In the genomic region with DNA sequence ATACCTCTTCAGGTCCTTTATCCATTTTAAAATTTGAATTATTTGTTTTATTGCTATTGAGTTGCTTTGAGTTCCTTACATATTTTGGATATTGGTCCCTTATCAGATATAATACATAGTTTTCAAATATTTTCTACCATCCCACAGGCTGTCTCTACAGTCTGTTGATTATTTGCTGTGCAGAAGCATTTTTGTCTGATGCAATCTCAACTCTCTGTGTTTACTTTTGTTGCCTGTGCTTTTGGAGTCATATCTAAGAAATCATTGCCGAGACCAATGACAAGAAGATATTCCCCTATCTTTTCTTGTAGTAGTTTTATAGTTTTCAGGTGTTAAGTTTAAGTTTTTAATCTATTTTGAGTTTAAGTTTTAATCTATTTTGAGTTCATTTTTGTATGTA, we compare ENCODE assay signal across 18 cellular contexts. TPM values are rescaled to one million over a fixed set of nuclear protein-coding genes. Genes with fewer than 3 reads are reported as not detected.
A peak's percentile ranks its signal among the peaks of the same experiment; 100 is the strongest.
DNase-seq lines count a peak whose midpoint lies in the region; ATAC-seq, FAIRE-seq and TF ChIP-seq lines count a peak whose summit lies in the region.
"Had no signal": no experiment of that assay in that cellular context is flagged by ENCODE, and none has a peak within 500 bp of the region (broad histone marks: within the 10 kb centered on the region; RNA-seq: fewer than 3 reads in every experiment).

No MANE protein-coding gene starts in this region.

- no peaks in the 10 kb centered on the region for H3K79me1 ChIP-seq in mesenchymal stem cell (replicated peaks; ENCODE audit: low read length, poor library complexity, severe bottlenecking)

- no peak overlapping the region for H3K14ac ChIP-seq in mesenchymal stem cell (ENCODE audit: low read length in 2 of 2)

- no peaks in the 10 kb centered on the region for H3K27me3 Mint-ChIP-seq in stimulated activated memory B cell treated with anti-CD40 and anti-IgM and Interleukin-4, amounts not matched to agents 10 μg/mL and 1 μg/mL and 100 μg/mL, for 72 hours

- H2BK15ac ChIP-seq in mesenchymal stem cell (ENCODE audit: low read depth, poor library complexity, severe bottlenecking): no peak overlapping the region

- no TSS peak for BruUV-seq in HepG2 (replicated peaks; lab: Mats Ljungman, UMichigan)

- no peak overlapping the region for H3K9ac ChIP-seq in adipocyte (ENCODE audit: low read length)
- H3K9ac ChIP-seq in HepG2 (ENCODE audit: insufficient read depth, low read depth, low read length): no peak overlapping the region
- no peak overlapping the region for H3K9ac ChIP-seq in mesenchymal stem cell (ENCODE audit: low read length)

- H3K9me3 ChIP-seq in adipocyte (ENCODE audit: control insufficient read depth, low read length): peaks cover 19% of the 10 kb centered on the region
- peaks cover 20% of the 10 kb centered on the region; the same call in 1 of the 2 replicates for H3K9me3 ChIP-seq in HepG2 (ENCODE audit: low read length)
- H3K9me3 ChIP-seq in mesenchymal stem cell (ENCODE audit: control insufficient read depth, low read length): peaks cover 7% of the 10 kb centered on the region

- H3K4ac ChIP-seq in mesenchymal stem cell (ENCODE audit: low read depth in 1 of 2, low read length in 2 of 2): no peak overlapping the region

- no peak overlapping the region for H3K4me2 ChIP-seq in HepG2 (ENCODE audit: low read depth, low read length)
- no peak overlapping the region for H3K4me2 ChIP-seq in mesenchymal stem cell (ENCODE audit: low read length, poor library complexity, severe bottlenecking)
- H3K4me2 ChIP-seq: GM23338 had no signal

- no peak overlapping the region for H3K23ac ChIP-seq in mesenchymal stem cell (ENCODE audit: low read length in 2 of 2)

- H2BK120ac ChIP-seq in mesenchymal stem cell (ENCODE audit: low read depth, low read length): peak overlapping the region; percentile 71

- H3K4me1 ChIP-seq in adipocyte (ENCODE audit: control insufficient read depth, insufficient read depth, low read length) (peaks cover 9% of the 10 kb centered on the region), HepG2 (ENCODE audit: insufficient read depth, low read length) (0 out of 2 replicates have a peak, but pooled peaks cover under 1% of the 10 kb centered on the region), mesenchymal stem cell (ENCODE audit: control insufficient read depth, insufficient read depth, low read depth, low read length) (no peaks in the 10 kb centered on the region)

- intact Hi-C loops in HepG2 (cut with micrococcal nuclease; ENCODE audit: unreplicated experiment): no loop called here

- no peak overlapping the region for H2AFZ ChIP-seq in HepG2 (ENCODE audit: low read length)
- no peak overlapping the region for H2AFZ ChIP-seq in mesenchymal stem cell (ENCODE audit: low read depth, low read length)
- H2AFZ ChIP-seq: GM23338 had no signal

- POLR2A ChIA-PET in HepG2 (lab: Yijun Ruan, JAX): no interaction called here

- TF ChIP-seq EP300 in HepG2 (IDR thresholded peaks at IDR 0.05; ENCODE audit: low read depth in 2 of 2, low read length in 2 of 2): no peak
- no peak for TF ChIP-seq EP300 in HepG2 (CRISPR knock-in tag; IDR thresholded peaks at IDR 0.05; ENCODE audit: borderline replicate concordance)

- no peaks in the 10 kb centered on the region for H3K4me1 Mint-ChIP-seq in stimulated activated memory B cell treated with anti-CD40 and anti-IgM and Interleukin-4, amounts not matched to agents 10 μg/mL and 1 μg/mL and 100 μg/mL, for 72 hours
- H3K4me1 Mint-ChIP-seq: GM23338, H9 had no signal

- H3K27me3 ChIP-seq in adipocyte (replicated peaks; ENCODE audit: control insufficient read depth, insufficient read depth, low read length) (no peaks in the 10 kb centered on the region), HepG2 (ENCODE audit: control insufficient read depth in 1 of 2, insufficient read depth in 2 of 2, low read length in 2 of 2) (no peaks in the 10 kb centered on the region), mesenchymal stem cell (ENCODE audit: control insufficient read depth in 1 of 2, insufficient read depth in 1 of 2, low read length in 2 of 2) (no peaks in the 10 kb centered on the region)

- H4K20me1 ChIP-seq in HepG2 (ENCODE audit: insufficient read depth, low read length): no peaks in the 10 kb centered on the region

- no peak overlapping the region for H2BK5ac ChIP-seq in mesenchymal stem cell (ENCODE audit: low read depth, low read length, poor library complexity, severe bottlenecking)

- no peak overlapping the region for H4K91ac ChIP-seq in mesenchymal stem cell (ENCODE audit: low read length)

- no peak overlapping the region for H2BK12ac ChIP-seq in mesenchymal stem cell (ENCODE audit: low read length in 2 of 2)

- no peak overlapping the region for H2AK5ac ChIP-seq in mesenchymal stem cell (ENCODE audit: low read length, severe bottlenecking)

- no peak overlapping the region for H4K8ac ChIP-seq in mesenchymal stem cell (ENCODE audit: low read length)

- CTCF ChIA-PET in HepG2 (lab: Yijun Ruan, JAX; ENCODE audit: low intra/inter-chr PET ratio, low total read pairs): no interaction called here

- H3K36me3 Mint-ChIP-seq in stimulated activated memory B cell treated with anti-CD40 and anti-IgM and Interleukin-4, amounts not matched to agents 10 μg/mL and 1 μg/mL and 100 μg/mL, for 72 hours: peaks cover 12% of the 10 kb centered on the region

- in situ Hi-C loops in HepG2 (cut with HindIII; ENCODE audit: extremely low pct_ligation_motif_present, low pct_unique_long_range_greater_than_20kb): no loop called here

- peaks cover 12% of the 10 kb centered on the region for H3K9me3 Mint-ChIP-seq in stimulated activated memory B cell treated with anti-CD40 and anti-IgM and Interleukin-4, amounts not matched to agents 10 μg/mL and 1 μg/mL and 100 μg/mL, for 72 hours

- no peak for FAIRE-seq in HepG2 (lab: Jason Lieb, UNC)
- FAIRE-seq: GM12891, GM18507 had no signal

- no peak for TF ChIP-seq RAD21 in HepG2 (CRISPR knock-in tag; IDR thresholded peaks at IDR 0.05)

- no peak overlapping the region for H3K4me3 Mint-ChIP-seq in stimulated activated memory B cell treated with anti-CD40 and anti-IgM and Interleukin-4, amounts not matched to agents 10 μg/mL and 1 μg/mL and 100 μg/mL, for 72 hours
- H3K4me3 Mint-ChIP-seq: CD4-positive, alpha-beta memory T cell; GM23338; H9 had no signal

- H3K27ac ChIP-seq in HepG2 (ENCODE audit: extremely low read length, insufficient read depth, low read length) (no peak overlapping the region), mesenchymal stem cell (ENCODE audit: low read length, poor library complexity, severe bottlenecking) (no peak overlapping the region)

- no peaks in the 10 kb centered on the region for H3K79me2 ChIP-seq in HepG2 (ENCODE audit: insufficient read depth, low read length)

- no peak overlapping the region for H3K27ac Mint-ChIP-seq in stimulated activated memory B cell treated with anti-CD40 and anti-IgM and Interleukin-4, amounts not matched to agents 10 μg/mL and 1 μg/mL and 100 μg/mL, for 72 hours
- H3K27ac Mint-ChIP-seq: CD4-positive, alpha-beta memory T cell; GM23338; H9 had no signal

- 0% methylated on average over 1 of the region's 1 CpG for WGBS in HepG2 (ENCODE audit: low lambda C conversion rate)
- no CpG with 5 or more reads among the region's 1 CpG for WGBS in mesenchymal stem cell

- no peak for TF ChIP-seq CTCF in HepG2 (CRISPR knock-in tag; IDR thresholded peaks at IDR 0.05)

- no peak overlapping the region for H3K18ac ChIP-seq in mesenchymal stem cell (ENCODE audit: low read depth in 1 of 2, low read length in 2 of 2)

- H3K36me3 ChIP-seq in adipocyte (ENCODE audit: control insufficient read depth, insufficient read depth, low read length, severe bottlenecking) (no peaks in the 10 kb centered on the region), HepG2 (replicated peaks in 1 of 2; ENCODE audit: control insufficient read depth in 1 of 2, insufficient read depth in 2 of 2, low read length in 2 of 2) (no peaks in the 10 kb centered on the region), mesenchymal stem cell (ENCODE audit: control insufficient read depth in 1 of 2, insufficient read depth in 2 of 2, low read depth in 1 of 2, low read length in 2 of 2) (no peaks in the 10 kb centered on the region)

- ATAC-seq in HepG2: no peak
- ATAC-seq in HG03108 (IDR thresholded peaks at IDR 0.05; ENCODE audit: unreplicated experiment): no peak
- ATAC-seq in stimulated activated memory B cell treated with anti-CD40 and anti-IgM and Interleukin-4, amounts not matched to agents 10 μg/mL and 1 μg/mL and 100 μg/mL, for 72 hours: no peak
- ATAC-seq: GM23338, HCT116 had no signal

- DNase-seq in adipocyte (ENCODE audit: low read depth): peak; percentile 37
- no peak for DNase-seq in HepG2 (ENCODE audit: low spot score)
- DNase-seq in mesenchymal stem cell: peak; percentile 25
- DNase-seq in mucosa of gallbladder (ENCODE audit: low spot score): no peak
- DNase-seq: C1 segment of cervical spinal cord; Calu3; CD4-positive, alpha-beta memory T cell; COR-L47; DMS53; DMS79 treated with DMSO at 0.1 percent for 48 hours; GF-D8; H9 had no signal

- no peak overlapping the region for H3K4me3 ChIP-seq in adipocyte (ENCODE audit: low read length)
- H3K4me3 ChIP-seq in HepG2 (replicated peaks in 1 of 3; ENCODE audit: insufficient read depth in 1 of 3, low read depth in 2 of 3, low read length in 3 of 3): no peak overlapping the region
- no peak overlapping the region for H3K4me3 ChIP-seq in mesenchymal stem cell (ENCODE audit: insufficient read depth in 1 of 2, low read depth in 1 of 2, low read length in 2 of 2)
- H3K4me3 ChIP-seq: GM23338 had no signal

- TF ChIP-seq POLR2A in HepG2 (IDR thresholded peaks at IDR 0.05; ENCODE audit: insufficient read depth in 1 of 2, low read depth in 2 of 2, low read length in 2 of 2): no peak

RNA-seq across cellular contexts. Expression of a gene that starts 25.2 kb away (rescaled TPM):
- not detected in 2 replicates for total RNA-seq in HepG2 (2016; rRNA removed; fragmentation: Illumina TruSeq; extraction: Trizol)
- total RNA-seq in HepG2 (2016; cell fraction: cytosol; rRNA removed; fragmentation: Illumina TruSeq; extraction: Trizol; ENCODE audit: low read depth): not detected in 2 replicates
- total RNA-seq in HepG2 (2016; cell fraction: insoluble cytoplasmic fraction; rRNA removed; fragmentation: Illumina TruSeq; extraction: Trizol): 0.02 TPM in 1 of 2 replicates, not detected in the other
- not detected in 2 replicates for total RNA-seq in HepG2 (2016; cell fraction: membrane; rRNA removed; fragmentation: Illumina TruSeq; extraction: Trizol)
- not detected in 2 replicates for total RNA-seq in HepG2 (2016; cell fraction: nucleus; rRNA removed; fragmentation: Illumina TruSeq; extraction: Trizol)
- 0.01 and 0.27 TPM in 2 replicates for polyA plus RNA-seq in HepG2 (2011; rRNA removed)
- polyA plus RNA-seq in HepG2 (2011; cell fraction: cytosol; rRNA removed): 0.08 TPM in 1 of 2 replicates, not detected in the other
- not detected in 2 replicates for polyA plus RNA-seq in HepG2 (2011; cell fraction: nucleus; rRNA removed)
- not detected in 2 replicates for polyA plus RNA-seq in HepG2 (2012)
- not detected in 2 replicates for polyA plus RNA-seq in HepG2 (2016; cell fraction: cytosol; fragmentation: Illumina TruSeq; extraction: Trizol; ENCODE audit: low read depth)
- not detected in 2 replicates for polyA plus RNA-seq in HepG2 (2016; cell fraction: insoluble cytoplasmic fraction; fragmentation: Illumina TruSeq; extraction: Trizol; ENCODE audit: low read depth)
- polyA plus RNA-seq in HepG2 (2016; cell fraction: membrane; fragmentation: Illumina TruSeq; extraction: Trizol; ENCODE audit: low read depth): not detected in 2 replicates
- polyA plus RNA-seq in HepG2 (2016; cell fraction: nucleus; fragmentation: Illumina TruSeq; extraction: Trizol; ENCODE audit: insufficient read depth, low read depth): not detected in 2 replicates
- polyA minus RNA-seq in HepG2 (2011; rRNA and poly(A)+ RNA removed; ENCODE audit: low replicate concordance): not detected in 2 replicates
- not detected in 2 replicates for polyA minus RNA-seq in HepG2 (2011; cell fraction: cytosol; rRNA and poly(A)+ RNA removed)
- not detected in 2 replicates for polyA minus RNA-seq in HepG2 (2011; cell fraction: nucleus; rRNA and poly(A)+ RNA removed)
- polyA plus RNA-seq in mesenchymal stem cell (2013, experiment 1 of 2): 31.4 TPM
- polyA plus RNA-seq in mesenchymal stem cell (2013, experiment 2 of 2): 29.3 TPM
- total RNA-seq in mucosa of gallbladder: 7.4 TPM
- total RNA-seq: H9 had no signal

Comparison
In these comparisons a context has a peak if more than half of its experiments do, and no peak if none do; other contexts are left out.
1. DNase-seq: peak in adipocyte (single experiment) and mesenchymal stem cell (single experiment); none in HepG2 (single experiment) and mucosa of gallbladder (single experiment).